ENCODE assay signal across 1 cellular context in the genomic region with DNA sequence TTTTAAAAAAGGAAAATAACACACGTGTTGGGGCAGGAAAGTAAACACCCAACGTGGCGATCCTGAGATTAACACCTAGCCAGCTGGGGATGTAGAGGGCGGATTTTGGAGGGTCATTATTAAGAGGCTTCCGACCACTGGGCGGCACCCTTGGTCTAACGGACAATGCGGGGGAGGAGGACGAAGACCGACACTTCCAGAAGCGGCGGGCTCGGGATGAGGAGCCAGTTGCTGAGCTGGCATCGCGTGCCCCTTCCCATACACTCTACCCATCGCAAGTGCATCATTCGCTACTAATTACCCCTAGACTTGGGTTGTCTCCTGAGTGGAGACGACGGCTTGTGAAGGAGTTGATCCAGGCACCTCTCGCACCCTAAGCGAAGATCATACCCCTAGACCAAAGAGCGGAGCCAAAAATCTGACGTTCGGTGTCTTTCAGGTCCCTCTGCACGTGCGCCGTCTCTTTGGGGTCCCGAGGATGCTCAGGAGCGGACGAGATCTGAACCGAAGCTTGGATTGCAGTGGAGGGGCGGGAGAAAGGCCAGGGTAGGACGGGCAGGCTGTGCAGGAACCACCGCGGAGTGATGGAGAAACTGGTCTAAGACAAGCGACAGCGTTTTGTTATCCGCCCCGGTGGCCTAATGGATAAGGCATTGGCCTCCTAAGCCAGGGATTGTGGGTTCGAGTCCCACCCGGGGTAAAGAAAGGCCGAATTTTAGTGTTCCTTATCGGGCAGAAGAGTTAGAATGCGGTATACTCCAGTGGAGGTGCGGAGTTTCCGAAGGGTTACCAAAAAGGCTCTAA.
TF ChIP-seq lines count a peak whose summit lies in the region.

No MANE protein-coding gene starts in this region.

TF ChIP-seq in HepG2, 621 proteins besides CTCF, POLR2A, EP300 and RAD21 (continued from another document and continues in another):
- TF ChIP-seq, protein P1, sequence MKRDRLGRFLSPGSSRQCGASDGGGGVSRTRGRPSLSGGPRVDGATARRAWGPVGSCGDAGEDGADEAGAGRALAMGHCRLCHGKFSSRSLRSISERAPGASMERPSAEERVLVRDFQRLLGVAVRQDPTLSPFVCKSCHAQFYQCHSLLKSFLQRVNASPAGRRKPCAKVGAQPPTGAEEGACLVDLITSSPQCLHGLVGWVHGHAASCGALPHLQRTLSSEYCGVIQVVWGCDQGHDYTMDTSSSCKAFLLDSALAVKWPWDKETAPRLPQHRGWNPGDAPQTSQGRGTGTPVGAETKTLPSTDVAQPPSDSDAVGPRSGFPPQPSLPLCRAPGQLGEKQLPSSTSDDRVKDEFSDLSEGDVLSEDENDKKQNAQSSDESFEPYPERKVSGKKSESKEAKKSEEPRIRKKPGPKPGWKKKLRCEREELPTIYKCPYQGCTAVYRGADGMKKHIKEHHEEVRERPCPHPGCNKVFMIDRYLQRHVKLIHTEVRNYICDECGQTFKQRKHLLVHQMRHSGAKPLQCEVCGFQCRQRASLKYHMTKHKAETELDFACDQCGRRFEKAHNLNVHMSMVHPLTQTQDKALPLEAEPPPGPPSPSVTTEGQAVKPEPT (CRISPR knock-in tag; IDR thresholded peaks at IDR 0.05; ENCODE audit: low read depth) = no peak
- TF ChIP-seq, protein P2, sequence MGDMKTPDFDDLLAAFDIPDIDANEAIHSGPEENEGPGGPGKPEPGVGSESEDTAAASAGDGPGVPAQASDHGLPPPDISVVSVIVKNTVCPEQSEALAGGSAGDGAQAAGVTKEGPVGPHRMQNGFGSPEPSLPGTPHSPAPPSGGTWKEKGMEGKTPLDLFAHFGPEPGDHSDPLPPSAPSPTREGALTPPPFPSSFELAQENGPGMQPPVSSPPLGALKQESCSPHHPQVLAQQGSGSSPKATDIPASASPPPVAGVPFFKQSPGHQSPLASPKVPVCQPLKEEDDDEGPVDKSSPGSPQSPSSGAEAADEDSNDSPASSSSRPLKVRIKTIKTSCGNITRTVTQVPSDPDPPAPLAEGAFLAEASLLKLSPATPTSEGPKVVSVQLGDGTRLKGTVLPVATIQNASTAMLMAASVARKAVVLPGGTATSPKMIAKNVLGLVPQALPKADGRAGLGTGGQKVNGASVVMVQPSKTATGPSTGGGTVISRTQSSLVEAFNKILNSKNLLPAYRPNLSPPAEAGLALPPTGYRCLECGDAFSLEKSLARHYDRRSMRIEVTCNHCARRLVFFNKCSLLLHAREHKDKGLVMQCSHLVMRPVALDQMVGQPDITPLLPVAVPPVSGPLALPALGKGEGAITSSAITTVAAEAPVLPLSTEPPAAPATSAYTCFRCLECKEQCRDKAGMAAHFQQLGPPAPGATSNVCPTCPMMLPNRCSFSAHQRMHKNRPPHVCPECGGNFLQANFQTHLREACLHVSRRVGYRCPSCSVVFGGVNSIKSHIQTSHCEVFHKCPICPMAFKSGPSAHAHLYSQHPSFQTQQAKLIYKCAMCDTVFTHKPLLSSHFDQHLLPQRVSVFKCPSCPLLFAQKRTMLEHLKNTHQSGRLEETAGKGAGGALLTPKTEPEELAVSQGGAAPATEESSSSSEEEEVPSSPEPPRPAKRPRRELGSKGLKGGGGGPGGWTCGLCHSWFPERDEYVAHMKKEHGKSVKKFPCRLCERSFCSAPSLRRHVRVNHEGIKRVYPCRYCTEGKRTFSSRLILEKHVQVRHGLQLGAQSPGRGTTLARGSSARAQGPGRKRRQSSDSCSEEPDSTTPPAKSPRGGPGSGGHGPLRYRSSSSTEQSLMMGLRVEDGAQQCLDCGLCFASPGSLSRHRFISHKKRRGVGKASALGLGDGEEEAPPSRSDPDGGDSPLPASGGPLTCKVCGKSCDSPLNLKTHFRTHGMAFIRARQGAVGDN (CRISPR knock-in tag; IDR thresholded peaks at IDR 0.05) = peak; percentile 83
- TF ChIP-seq, protein P3, sequence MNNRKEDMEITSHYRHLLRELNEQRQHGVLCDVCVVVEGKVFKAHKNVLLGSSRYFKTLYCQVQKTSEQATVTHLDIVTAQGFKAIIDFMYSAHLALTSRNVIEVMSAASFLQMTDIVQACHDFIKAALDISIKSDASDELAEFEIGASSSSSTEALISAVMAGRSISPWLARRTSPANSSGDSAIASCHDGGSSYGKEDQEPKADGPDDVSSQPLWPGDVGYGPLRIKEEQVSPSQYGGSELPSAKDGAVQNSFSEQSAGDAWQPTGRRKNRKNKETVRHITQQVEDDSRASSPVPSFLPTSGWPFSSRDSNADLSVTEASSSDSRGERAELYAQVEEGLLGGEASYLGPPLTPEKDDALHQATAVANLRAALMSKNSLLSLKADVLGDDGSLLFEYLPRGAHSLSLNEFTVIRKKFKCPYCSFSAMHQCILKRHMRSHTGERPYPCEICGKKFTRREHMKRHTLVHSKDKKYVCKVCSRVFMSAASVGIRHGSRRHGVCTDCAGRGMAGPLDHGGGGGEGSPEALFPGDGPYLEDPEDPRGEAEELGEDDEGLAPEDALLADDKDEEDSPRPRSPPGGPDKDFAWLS (CRISPR knock-in tag; IDR thresholded peaks at IDR 0.05; ENCODE audit: borderline replicate concordance) = no peak
- TF ChIP-seq, protein P4, sequence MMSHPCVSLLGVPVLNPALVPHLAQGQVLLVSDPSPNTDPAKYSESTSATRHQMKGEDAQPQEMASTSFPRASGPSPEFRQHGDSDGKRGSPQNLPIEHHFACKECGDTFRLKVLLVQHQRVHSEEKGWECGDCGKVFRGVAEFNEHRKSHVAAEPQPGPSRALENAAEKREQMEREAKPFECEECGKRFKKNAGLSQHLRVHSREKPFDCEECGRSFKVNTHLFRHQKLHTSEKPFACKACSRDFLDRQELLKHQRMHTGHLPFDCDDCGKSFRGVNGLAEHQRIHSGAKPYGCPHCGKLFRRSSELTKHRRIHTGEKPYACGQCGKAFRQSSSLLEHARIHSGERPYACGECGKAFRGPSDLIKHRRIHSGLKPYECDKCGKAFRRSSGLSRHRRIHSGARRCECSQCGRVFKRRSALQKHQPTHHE (CRISPR knock-in tag; IDR thresholded peaks at IDR 0.05; ENCODE audit: borderline replicate concordance) = peak; percentile 45; the same call in 1 of the 2 replicates
- no peak for TF ChIP-seq NKX3-1 (CRISPR knock-in tag; IDR thresholded peaks at IDR 0.05)
- no peak for TF ChIP-seq POLR2AphosphoS2 (IDR thresholded peaks at IDR 0.05; ENCODE audit: low read depth, low read length)
- no peak for TF ChIP-seq FOSL1 (CRISPR knock-in tag; IDR thresholded peaks at IDR 0.05; ENCODE audit: borderline replicate concordance)
- 0 out of 2 replicates have a peak, but pooled peaks have one; percentile 36 for TF ChIP-seq ZNF724P (CRISPR knock-in tag; IDR thresholded peaks at IDR 0.05; ENCODE audit: borderline replicate concordance)
- peak; percentile 49 for TF ChIP-seq THAP11 (CRISPR knock-in tag; IDR thresholded peaks at IDR 0.05)
- TF ChIP-seq GZF1 (CRISPR knock-in tag; IDR thresholded peaks at IDR 0.05) = peak; percentile 51; the same call in 1 of the 2 replicates
- no peak for TF ChIP-seq ZFAT (CRISPR knock-in tag; conservative IDR thresholded peaks at IDR 0.05)
- no peak for TF ChIP-seq CBX1 (IDR thresholded peaks at IDR 0.05; ENCODE audit: low read depth)
- peak; percentile 69; the same call in 1 of the 2 replicates for TF ChIP-seq ZNF34 (CRISPR knock-in tag; IDR thresholded peaks at IDR 0.05; ENCODE audit: borderline replicate concordance)
- TF ChIP-seq HOXD1 (CRISPR knock-in tag; IDR thresholded peaks at IDR 0.05) = no peak
- peak; percentile 45; the same call in 1 of the 2 replicates for TF ChIP-seq ZNF629 (CRISPR knock-in tag; conservative IDR thresholded peaks at IDR 0.05)
- no peak for TF ChIP-seq ZNF768 (CRISPR knock-in tag; IDR thresholded peaks at IDR 0.05)
- TF ChIP-seq RARA (CRISPR knock-in tag; IDR thresholded peaks at IDR 0.05) = no peak
- TF ChIP-seq MLLT10 (CRISPR knock-in tag; IDR thresholded peaks at IDR 0.05) = no peak
- TF ChIP-seq, protein P5, sequence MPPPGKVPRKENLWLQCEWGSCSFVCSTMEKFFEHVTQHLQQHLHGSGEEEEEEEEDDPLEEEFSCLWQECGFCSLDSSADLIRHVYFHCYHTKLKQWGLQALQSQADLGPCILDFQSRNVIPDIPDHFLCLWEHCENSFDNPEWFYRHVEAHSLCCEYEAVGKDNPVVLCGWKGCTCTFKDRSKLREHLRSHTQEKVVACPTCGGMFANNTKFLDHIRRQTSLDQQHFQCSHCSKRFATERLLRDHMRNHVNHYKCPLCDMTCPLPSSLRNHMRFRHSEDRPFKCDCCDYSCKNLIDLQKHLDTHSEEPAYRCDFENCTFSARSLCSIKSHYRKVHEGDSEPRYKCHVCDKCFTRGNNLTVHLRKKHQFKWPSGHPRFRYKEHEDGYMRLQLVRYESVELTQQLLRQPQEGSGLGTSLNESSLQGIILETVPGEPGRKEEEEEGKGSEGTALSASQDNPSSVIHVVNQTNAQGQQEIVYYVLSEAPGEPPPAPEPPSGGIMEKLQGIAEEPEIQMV (CRISPR knock-in tag; IDR thresholded peaks at IDR 0.05; ENCODE audit: low read depth) = no peak
- peak; percentile 93 for TF ChIP-seq RBM22 (optimal IDR thresholded peaks at IDR 0.05; ENCODE audit: low read length)
- TF ChIP-seq SIN3A (IDR thresholded peaks at IDR 0.05; ENCODE audit: borderline replicate concordance, low read depth, low read length) = peak; percentile 36; the same call in 1 of the 2 replicates
- no peak for TF ChIP-seq ZMAT3 (CRISPR knock-in tag; conservative IDR thresholded peaks at IDR 0.05)
- no peak for TF ChIP-seq RFX5 (IDR thresholded peaks at IDR 0.05; ENCODE audit: low read depth, low read length)
- TF ChIP-seq, protein P6, sequence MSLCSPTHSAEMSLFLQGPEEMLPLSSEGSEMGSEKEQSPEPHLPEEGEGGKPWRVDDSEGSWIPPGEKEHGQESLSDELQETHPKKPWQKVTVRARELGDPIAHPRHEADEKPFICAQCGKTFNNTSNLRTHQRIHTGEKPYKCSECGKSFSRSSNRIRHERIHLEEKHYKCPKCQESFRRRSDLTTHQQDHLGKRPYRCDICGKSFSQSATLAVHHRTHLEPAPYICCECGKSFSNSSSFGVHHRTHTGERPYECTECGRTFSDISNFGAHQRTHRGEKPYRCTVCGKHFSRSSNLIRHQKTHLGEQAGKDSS (CRISPR knock-in tag; IDR thresholded peaks at IDR 0.05; ENCODE audit: borderline replicate concordance, low read depth) = peak; percentile 81
- no peak for TF ChIP-seq PRMT3 (CRISPR knock-in tag; IDR thresholded peaks at IDR 0.05; ENCODE audit: borderline replicate concordance, low read depth)
- no peak for TF ChIP-seq SETDB1 (CRISPR knock-in tag; IDR thresholded peaks at IDR 0.05; ENCODE audit: borderline replicate concordance)
- peak; percentile 68 for TF ChIP-seq ELF3 (CRISPR knock-in tag; IDR thresholded peaks at IDR 0.05)
- TF ChIP-seq U2AF2 (IDR thresholded peaks at IDR 0.05; ENCODE audit: low read depth, low read length) = no peak
- TF ChIP-seq ZNF546 (CRISPR knock-in tag; conservative IDR thresholded peaks at IDR 0.05) = no peak
- TF ChIP-seq, protein P7, sequence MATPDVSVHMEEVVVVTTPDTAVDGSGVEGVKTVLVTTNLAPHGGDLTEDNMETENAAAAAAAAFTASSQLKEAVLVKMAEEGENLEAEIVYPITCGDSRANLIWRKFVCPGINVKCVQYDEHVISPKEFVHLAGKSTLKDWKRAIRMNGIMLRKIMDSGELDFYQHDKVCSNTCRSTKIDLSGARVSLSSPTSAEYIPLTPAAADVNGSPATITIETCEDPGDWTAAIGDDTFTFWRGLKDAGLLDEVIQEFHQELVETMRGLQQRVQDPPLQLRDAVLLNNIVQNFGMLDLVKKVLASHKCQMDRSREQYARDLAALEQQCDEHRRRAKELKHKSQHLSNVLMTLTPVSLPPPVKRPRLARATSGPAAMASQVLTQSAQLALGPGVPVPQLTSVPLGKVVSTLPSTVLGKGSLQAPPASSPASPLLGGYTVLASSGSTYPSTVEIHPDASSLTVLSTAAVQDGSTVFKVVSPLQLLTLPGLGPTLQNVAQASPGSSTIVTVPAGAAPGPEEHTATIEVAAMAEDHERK (CRISPR knock-in tag; IDR thresholded peaks at IDR 0.05; ENCODE audit: low read depth) = no peak; the same call in 1 of the 2 replicates
- TF ChIP-seq TCF7 (IDR thresholded peaks at IDR 0.05; ENCODE audit: low read depth) = no peak
- TF ChIP-seq MED13 (CRISPR knock-in tag; IDR thresholded peaks at IDR 0.05) = no peak
- peak; percentile 39; the same call in 1 of the 2 replicates for TF ChIP-seq PHF8 (CRISPR knock-in tag; IDR thresholded peaks at IDR 0.05)
- no peak for TF ChIP-seq ZFP36 (IDR thresholded peaks at IDR 0.05; ENCODE audit: borderline replicate concordance, low read depth, low read length, partially characterized antibody)
- 0 out of 2 replicates have a peak, but pooled peaks have one; percentile 33 for TF ChIP-seq MAZ (IDR thresholded peaks at IDR 0.05; ENCODE audit: borderline replicate concordance, low read depth, low read length)
- peak; percentile 74 for TF ChIP-seq MAZ (CRISPR knock-in tag; IDR thresholded peaks at IDR 0.05; ENCODE audit: low read depth)
- TF ChIP-seq ZNF839 (CRISPR knock-in tag; IDR thresholded peaks at IDR 0.05; ENCODE audit: borderline replicate concordance) = no peak
- TF ChIP-seq ZNF441 (CRISPR knock-in tag; IDR thresholded peaks at IDR 0.05; ENCODE audit: borderline replicate concordance) = peak; percentile 40; the same call in 1 of the 2 replicates
- TF ChIP-seq, protein P8, sequence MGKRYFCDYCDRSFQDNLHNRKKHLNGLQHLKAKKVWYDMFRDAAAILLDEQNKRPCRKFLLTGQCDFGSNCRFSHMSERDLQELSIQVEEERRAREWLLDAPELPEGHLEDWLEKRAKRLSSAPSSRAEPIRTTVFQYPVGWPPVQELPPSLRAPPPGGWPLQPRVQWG (CRISPR knock-in tag; IDR thresholded peaks at IDR 0.05; ENCODE audit: borderline replicate concordance, low read depth) = no peak
- TF ChIP-seq, protein P9, sequence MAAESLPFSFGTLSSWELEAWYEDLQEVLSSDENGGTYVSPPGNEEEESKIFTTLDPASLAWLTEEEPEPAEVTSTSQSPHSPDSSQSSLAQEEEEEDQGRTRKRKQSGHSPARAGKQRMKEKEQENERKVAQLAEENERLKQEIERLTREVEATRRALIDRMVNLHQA (CRISPR knock-in tag; IDR thresholded peaks at IDR 0.05) = no peak
- TF ChIP-seq, protein P10, sequence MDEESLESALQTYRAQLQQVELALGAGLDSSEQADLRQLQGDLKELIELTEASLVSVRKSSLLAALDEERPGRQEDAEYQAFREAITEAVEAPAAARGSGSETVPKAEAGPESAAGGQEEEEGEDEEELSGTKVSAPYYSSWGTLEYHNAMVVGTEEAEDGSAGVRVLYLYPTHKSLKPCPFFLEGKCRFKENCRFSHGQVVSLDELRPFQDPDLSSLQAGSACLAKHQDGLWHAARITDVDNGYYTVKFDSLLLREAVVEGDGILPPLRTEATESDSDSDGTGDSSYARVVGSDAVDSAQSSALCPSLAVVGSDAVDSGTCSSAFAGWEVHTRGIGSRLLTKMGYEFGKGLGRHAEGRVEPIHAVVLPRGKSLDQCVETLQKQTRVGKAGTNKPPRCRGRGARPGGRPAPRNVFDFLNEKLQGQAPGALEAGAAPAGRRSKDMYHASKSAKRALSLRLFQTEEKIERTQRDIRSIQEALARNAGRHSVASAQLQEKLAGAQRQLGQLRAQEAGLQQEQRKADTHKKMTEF (CRISPR knock-in tag; IDR thresholded peaks at IDR 0.05) = peak; percentile 77
- TF ChIP-seq SPEN (CRISPR knock-in tag; IDR thresholded peaks at IDR 0.05; ENCODE audit: low read depth) = peak; percentile 38; the same call in 1 of the 2 replicates
- peak; percentile 29 for TF ChIP-seq YY1 (IDR thresholded peaks at IDR 0.05; ENCODE audit: insufficient read depth, insufficient replicate concordance, low read depth, low read length)
